Comparison of ENCODE assay signal across 11 cellular contexts in the genomic region with DNA sequence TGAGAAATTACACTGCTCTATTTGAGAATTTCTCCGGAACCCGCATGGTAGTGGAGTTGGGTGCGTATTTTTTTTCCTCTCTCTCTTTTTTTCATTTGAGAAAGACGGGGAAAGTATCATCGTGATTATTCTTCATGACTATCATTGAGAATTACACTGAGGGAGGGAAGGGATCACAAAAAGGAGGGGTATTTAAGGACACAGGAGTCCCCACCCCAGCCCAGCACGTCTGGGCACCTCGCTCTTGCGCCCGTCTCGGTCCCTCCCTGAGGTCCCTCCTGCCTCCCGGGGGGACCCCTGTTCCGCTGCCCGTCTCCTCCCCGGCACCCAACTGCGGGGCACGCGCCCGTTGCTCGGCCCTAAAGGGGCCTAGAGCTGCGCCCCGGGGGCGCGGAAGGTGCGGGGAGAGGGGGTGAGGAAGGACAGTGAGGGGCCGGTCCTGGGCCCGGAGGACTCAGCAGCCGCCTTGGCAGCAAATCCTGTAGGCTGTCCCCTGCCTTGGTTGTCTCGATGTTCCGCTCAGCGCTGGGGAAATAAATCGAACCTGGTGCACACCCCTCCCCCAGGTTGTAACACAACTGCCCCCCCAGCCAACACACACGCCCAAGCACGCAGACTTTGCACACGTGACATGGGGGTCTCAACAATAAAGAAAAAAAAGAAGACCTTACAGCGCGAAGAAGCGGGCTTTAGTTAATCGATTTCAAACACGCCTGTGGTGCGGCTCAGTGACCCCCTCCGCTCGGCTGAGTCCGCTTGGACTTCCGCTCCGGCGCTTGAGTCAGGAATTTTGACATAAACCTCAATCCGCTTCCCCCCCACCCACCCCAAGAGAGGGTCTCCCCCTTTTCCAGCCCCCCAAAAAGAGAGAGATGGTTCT. TPM values are rescaled to one million over a fixed set of nuclear protein-coding genes. Genes with fewer than 3 reads are reported as not detected.
DNase-seq lines count a peak whose midpoint lies in the region; ATAC-seq and TF ChIP-seq lines count a peak whose summit lies in the region.
"Had no signal": no experiment of that assay in that cellular context is flagged by ENCODE, and none has a peak within 500 bp of the region (broad histone marks: within the 10 kb centered on the region; RNA-seq: fewer than 3 reads in every experiment).

No MANE protein-coding gene starts in this region.

- peak overlapping the region; percentile 67 for H3K4me3 Mint-ChIP-seq in stimulated activated naive CD8-positive, alpha-beta T cell treated with anti-CD3 and anti-CD28 coated beads, Interleukin-15, Interleukin-2, amounts not matched to agents 100 ng/mL and 50 ng/mL, for 24 hours
- H3K4me3 Mint-ChIP-seq in activated naive CD8-positive, alpha-beta T cell treated with anti-CD3 and anti-CD28 coated beads, Interleukin-2, amount 50 U/mL, for 24 hours = peak overlapping the region; percentile 55
- H3K4me3 Mint-ChIP-seq in mesothelial cell of epicardium = peak overlapping the region; percentile 49

- H3K27me3 Mint-ChIP-seq in stimulated activated naive CD8-positive, alpha-beta T cell treated with anti-CD3 and anti-CD28 coated beads, Interleukin-15, Interleukin-2, amounts not matched to agents 100 ng/mL and 50 ng/mL, for 24 hours = peaks cover 79% of the 10 kb centered on the region
- peaks cover 78% of the 10 kb centered on the region for H3K27me3 Mint-ChIP-seq in activated naive CD8-positive, alpha-beta T cell treated with anti-CD3 and anti-CD28 coated beads, Interleukin-2, amount 50 U/mL, for 24 hours
- peaks cover 96% of the 10 kb centered on the region for H3K27me3 Mint-ChIP-seq in mesothelial cell of epicardium (ENCODE audit: low read depth)

- no peak for TF ChIP-seq CTCF in mesothelial cell of epicardium (IDR thresholded peaks at IDR 0.05; ENCODE audit: unreplicated experiment)

- H3K4me1 Mint-ChIP-seq in stimulated activated naive CD8-positive, alpha-beta T cell treated with anti-CD3 and anti-CD28 coated beads, Interleukin-15, Interleukin-2, amounts not matched to agents 100 ng/mL and 50 ng/mL, for 24 hours (ENCODE audit: low read depth) = peaks cover 39% of the 10 kb centered on the region
- H3K4me1 Mint-ChIP-seq in activated naive CD8-positive, alpha-beta T cell treated with anti-CD3 and anti-CD28 coated beads, Interleukin-2, amount 50 U/mL, for 24 hours = peaks cover 15% of the 10 kb centered on the region
- H3K4me1 Mint-ChIP-seq in mesothelial cell of epicardium = peaks cover 29% of the 10 kb centered on the region

- peaks cover 4% of the 10 kb centered on the region for H3K9me3 Mint-ChIP-seq in stimulated activated naive CD8-positive, alpha-beta T cell treated with anti-CD3 and anti-CD28 coated beads, Interleukin-15, Interleukin-2, amounts not matched to agents 100 ng/mL and 50 ng/mL, for 24 hours
- peaks cover 5% of the 10 kb centered on the region for H3K9me3 Mint-ChIP-seq in activated naive CD8-positive, alpha-beta T cell treated with anti-CD3 and anti-CD28 coated beads, Interleukin-2, amount 50 U/mL, for 24 hours
- H3K9me3 Mint-ChIP-seq in mesothelial cell of epicardium = no peaks in the 10 kb centered on the region

- no peak for ATAC-seq in stimulated activated naive CD8-positive, alpha-beta T cell treated with anti-CD3 and anti-CD28 coated beads, Interleukin-15, Interleukin-2, amounts not matched to agents 100 U/mL and 50 U/mL, for 24 hours
- ATAC-seq in activated naive CD8-positive, alpha-beta T cell treated with anti-CD3 and anti-CD28 coated beads, Interleukin-2, amount 50 U/mL, for 24 hours = no peak
- ATAC-seq in HG02840 (IDR thresholded peaks at IDR 0.05; ENCODE audit: low FRiP score, unreplicated experiment) = no peak

- H3K36me3 Mint-ChIP-seq in stimulated activated naive CD8-positive, alpha-beta T cell treated with anti-CD3 and anti-CD28 coated beads, Interleukin-15, Interleukin-2, amounts not matched to agents 100 ng/mL and 50 ng/mL, for 24 hours (ENCODE audit: low read depth) = no peaks in the 10 kb centered on the region
- H3K36me3 Mint-ChIP-seq in activated naive CD8-positive, alpha-beta T cell treated with anti-CD3 and anti-CD28 coated beads, Interleukin-2, amount 50 U/mL, for 24 hours (ENCODE audit: low read depth) = peaks cover 4% of the 10 kb centered on the region
- H3K36me3 Mint-ChIP-seq in mesothelial cell of epicardium = no peaks in the 10 kb centered on the region

- peak overlapping the region; percentile 9 for H3K27ac Mint-ChIP-seq in stimulated activated naive CD8-positive, alpha-beta T cell treated with anti-CD3 and anti-CD28 coated beads, Interleukin-15, Interleukin-2, amounts not matched to agents 100 ng/mL and 50 ng/mL, for 24 hours
- peak overlapping the region; percentile 23 for H3K27ac Mint-ChIP-seq in activated naive CD8-positive, alpha-beta T cell treated with anti-CD3 and anti-CD28 coated beads, Interleukin-2, amount 50 U/mL, for 24 hours
- no peak overlapping the region for H3K27ac Mint-ChIP-seq in mesothelial cell of epicardium

- no peak for DNase-seq in stimulated activated naive CD8-positive, alpha-beta T cell treated with anti-CD3 and anti-CD28 coated beads, Interleukin-15, Interleukin-2, amounts not matched to agents 100 U/mL and 50 U/mL, for 24 hours
- DNase-seq in activated naive CD8-positive, alpha-beta T cell treated with anti-CD3 and anti-CD28 coated beads, Interleukin-2, amount 50 U/mL, for 24 hours = no peak
- DNase-seq in mesothelial cell of epicardium (ENCODE audit: low spot score in 2 of 2, unreplicated experiment in 2 of 2) (no peak), LoVo (ENCODE audit: low spot score) (no peak), COLO668 (lab: John Stamatoyannopoulos, UW; ENCODE audit: unreplicated experiment) (no peak), NCI-H1092 treated with DMSO at 0.1 percent for 48 hours (lab: John Stamatoyannopoulos, UW) (no peak)
- DNase-seq: activated gamma-delta T cell, islet precursor cell, RPMI8226 had no signal

RNA-seq across cellular contexts. Expression of gene GATA3, which starts 18.6 kb away (rescaled TPM):
- 59.6 to 67.4 TPM (median 63.6 TPM) in 3 replicates for total RNA-seq in mesothelial cell of epicardium
